8 cellular contexts compared by ENCODE assay signal in the genomic region with DNA sequence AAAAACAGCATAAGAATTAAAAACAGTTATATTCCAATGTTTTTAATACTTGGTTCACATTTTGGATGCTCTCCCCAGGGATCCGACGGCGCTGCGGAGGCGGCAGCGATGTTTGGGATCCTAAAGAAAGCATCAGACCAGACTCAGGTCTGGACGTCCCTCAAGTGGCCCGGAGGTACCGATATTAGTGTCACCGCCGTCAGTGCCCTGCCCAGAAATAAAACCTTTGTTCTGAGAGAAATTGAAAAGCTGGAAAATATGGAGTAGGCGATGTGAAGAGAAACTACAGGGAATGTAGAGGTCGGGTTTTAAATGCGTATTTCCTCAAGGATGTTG. TPM values are rescaled to one million over a fixed set of nuclear protein-coding genes. Genes with fewer than 3 reads are reported as not detected.
A peak's percentile ranks its signal among the peaks of the same experiment; 100 is the strongest.
DNase-seq lines count a peak whose midpoint lies in the region; ATAC-seq and TF ChIP-seq lines count a peak whose summit lies in the region.

No MANE protein-coding gene starts in this region.

- TF ChIP-seq CTCF in BE2C (IDR thresholded peaks at IDR 0.05; ENCODE audit: low read depth, low read length): no peak
- no peak for TF ChIP-seq CTCF in colonic mucosa (IDR thresholded peaks at IDR 0.05)
- no peak for TF ChIP-seq CTCF in mucosa of descending colon (IDR thresholded peaks at IDR 0.05)

- H3K9me3 ChIP-seq in BE2C (no peaks in the 10 kb centered on the region), colonic mucosa (no peaks in the 10 kb centered on the region), mucosa of descending colon (no peaks in the 10 kb centered on the region), Karpas-422 (ENCODE audit: low read length) (no peaks in the 10 kb centered on the region)

- H3K4me3 ChIP-seq in BE2C (ENCODE audit: low read depth, low read length): peak overlapping the region; percentile 64
- H3K4me3 ChIP-seq in Jurkat, Clone E6-1 (ENCODE audit: low read length): peak overlapping the region; percentile 68
- H3K4me3 ChIP-seq in colonic mucosa: peak overlapping the region; percentile 39
- peak overlapping the region; percentile 50 for H3K4me3 ChIP-seq in mucosa of descending colon
- no peak overlapping the region for H3K4me3 ChIP-seq in Karpas-422 (ENCODE audit: low read length)

- intact Hi-C loops in colonic mucosa (cut with DNase I) (loop anchor here (2.0 to 5.0 kb wide), 3 partner anchors 40 to 140 kb away; no protein-coding TSS in a partner anchor), mucosa of descending colon (cut with DNase I, micrococcal nuclease) (loop anchor here (5.0 to 10.0 kb wide), 2 partner anchors 117 to 140 kb away; no protein-coding TSS in a partner anchor)

- H2AFZ ChIP-seq in Karpas-422 (ENCODE audit: low read length): no peak overlapping the region

- H3K79me2 ChIP-seq in Karpas-422 (ENCODE audit: low read length): no peaks in the 10 kb centered on the region

- no peaks in the 10 kb centered on the region for H3K36me3 ChIP-seq in BE2C
- no peaks in the 10 kb centered on the region for H3K36me3 ChIP-seq in colonic mucosa
- no peaks in the 10 kb centered on the region for H3K36me3 ChIP-seq in mucosa of descending colon (ENCODE audit: low read depth)
- H3K36me3 ChIP-seq in Karpas-422 (ENCODE audit: insufficient read depth, low read length): no peaks in the 10 kb centered on the region

- no peaks in the 10 kb centered on the region for H3K27me3 ChIP-seq in BE2C
- H3K27me3 ChIP-seq in colonic mucosa: no peaks in the 10 kb centered on the region
- no peaks in the 10 kb centered on the region for H3K27me3 ChIP-seq in Karpas-422 (ENCODE audit: low read length)

- DNase-seq in BE2C (no peak), colonic mucosa (no peak), mucosa of descending colon (peak in 1 of 3 donors; percentile 40), Karpas-422 (no peak), MV-4-11 (lab: John Stamatoyannopoulos, UW) (no peak), RPMI8226 (no peak)
- no peak for DNase-seq in Jurkat, Clone E6-1 (ENCODE audit: low read depth, low spot score)

- no peak overlapping the region for H3K4me2 ChIP-seq in Karpas-422 (ENCODE audit: low read depth, low read length, poor library complexity, severe bottlenecking)

- H3K27ac ChIP-seq in colonic mucosa: peak overlapping the region; percentile 66
- no peak overlapping the region for H3K27ac ChIP-seq in Karpas-422 (ENCODE audit: low read length)

- H3K4me1 ChIP-seq in BE2C (peaks cover 8% of the 10 kb centered on the region), colonic mucosa (no peaks in the 10 kb centered on the region), mucosa of descending colon (ENCODE audit: low read depth) (peaks cover 23% of the 10 kb centered on the region), Karpas-422 (ENCODE audit: low read length) (no peaks in the 10 kb centered on the region)

- H4K20me1 ChIP-seq in Karpas-422 (ENCODE audit: insufficient read depth, low read depth, low read length): no peaks in the 10 kb centered on the region

- ATAC-seq in mucosa of descending colon (peak; percentile 21), GM21723 (IDR thresholded peaks at IDR 0.05; ENCODE audit: unreplicated experiment) (no peak)

- H3K9ac ChIP-seq in colonic mucosa (ENCODE audit: low read depth in 2 of 2, low read length in 2 of 2) (peak overlapping the region; percentile 66 to 80), Karpas-422 (ENCODE audit: low read length) (no peak overlapping the region)

- H3K9me2 ChIP-seq in Karpas-422 (replicated peaks; ENCODE audit: insufficient read depth, low read length): no peaks in the 10 kb centered on the region

RNA-seq across cellular contexts. Expression of a gene that starts 0.6 kb away (rescaled TPM):
- 14.0 TPM for polyA plus RNA-seq in BE2C (2012; ENCODE audit: insufficient read depth, insufficient read length, low read depth)
- 17.8 TPM for polyA plus RNA-seq in Jurkat, Clone E6-1 (2012; ENCODE audit: insufficient read depth, insufficient read length)
- 10 to 100 TPM; 10.3 to 11.8 TPM for total RNA-seq in colonic mucosa
- 10 to 100 TPM; 14.4 to 28.8 (median 17.7) TPM for total RNA-seq in mucosa of descending colon
- total RNA-seq in Karpas-422 (2014; rRNA removed; shearing (Covaris generic); ENCODE audit: low replicate concordance): 0.97 and 2.3 TPM in 2 replicates
